ENCODE assay signal across 1 cellular context in genomic region chr6:167559675-167560479, GRCh38.
TF ChIP-seq lines count a peak whose summit lies in the region.

No MANE protein-coding gene starts in this region.

TF ChIP-seq in HepG2, 621 proteins besides CTCF, POLR2A, EP300 and RAD21 (continued from another document and continues in another):
- TF ChIP-seq ATF6 (CRISPR knock-in tag; conservative IDR thresholded peaks at IDR 0.05) (no peak), ZFP91 (CRISPR knock-in tag; IDR thresholded peaks at IDR 0.05; ENCODE audit: borderline replicate concordance) (peak; percentile 64), AGO2 (optimal IDR thresholded peaks at IDR 0.05; ENCODE audit: low read depth, low read length) (no peak), NFE2L2 (IDR thresholded peaks at IDR 0.05; ENCODE audit: low read length) (no peak), ZNF329 (CRISPR knock-in tag; IDR thresholded peaks at IDR 0.05; ENCODE audit: low read depth) (no peak), ZFP41 (CRISPR knock-in tag; IDR thresholded peaks at IDR 0.05; ENCODE audit: borderline replicate concordance) (0 out of 2 replicates have a peak, but pooled peaks have one; percentile 72), ZNF646 (CRISPR knock-in tag; IDR thresholded peaks at IDR 0.05) (no peak), MED1 (CRISPR knock-in tag; IDR thresholded peaks at IDR 0.05) (peak; percentile 89), NKX3-1 (CRISPR knock-in tag; IDR thresholded peaks at IDR 0.05) (no peak; the same call in 1 of the 2 replicates), HES4 (CRISPR knock-in tag; IDR thresholded peaks at IDR 0.05; ENCODE audit: borderline replicate concordance) (no peak), ZNF101 (CRISPR knock-in tag; IDR thresholded peaks at IDR 0.05; ENCODE audit: borderline replicate concordance, low read depth) (peak; percentile 91; the same call in 1 of the 2 replicates), ARID2 (CRISPR knock-in tag; IDR thresholded peaks at IDR 0.05; ENCODE audit: borderline replicate concordance) (no peak), ZBTB43 (CRISPR knock-in tag; conservative IDR thresholded peaks at IDR 0.05) (no peak), PHF21A (CRISPR knock-in tag; IDR thresholded peaks at IDR 0.05) (peak; percentile 46; the same call in 1 of the 2 replicates), KDM2A (CRISPR knock-in tag; IDR thresholded peaks at IDR 0.05; ENCODE audit: borderline replicate concordance, low read depth) (peak; percentile 81), MNT (IDR thresholded peaks at IDR 0.05) (no peak), CREM (IDR thresholded peaks at IDR 0.05) (no peak), CREM (CRISPR knock-in tag; IDR thresholded peaks at IDR 0.05) (no peak), ZNF562 (CRISPR knock-in tag; IDR thresholded peaks at IDR 0.05; ENCODE audit: borderline replicate concordance) (no peak), LBX2 (CRISPR knock-in tag; IDR thresholded peaks at IDR 0.05; ENCODE audit: borderline replicate concordance) (no peak), ZNF512B (CRISPR knock-in tag; IDR thresholded peaks at IDR 0.05; ENCODE audit: borderline replicate concordance) (no peak), SYNCRIP (IDR thresholded peaks at IDR 0.05; ENCODE audit: insufficient read depth, low read depth, low read length) (no peak), KLF11 (CRISPR knock-in tag; IDR thresholded peaks at IDR 0.05) (0 out of 2 replicates have a peak, but pooled peaks have one; percentile 63), EHMT2 (IDR thresholded peaks at IDR 0.05; ENCODE audit: borderline replicate concordance, low read depth, low read length) (peak; percentile 60; the same call in 1 of the 2 replicates), RBFOX2 (IDR thresholded peaks at IDR 0.05; ENCODE audit: low read depth, low read length) (peak; percentile 76), ZBTB26 (CRISPR knock-in tag; IDR thresholded peaks at IDR 0.05; ENCODE audit: borderline replicate concordance) (peak; percentile 91), TOPORS (CRISPR knock-in tag; IDR thresholded peaks at IDR 0.05) (peak; percentile 75; the same call in 1 of the 2 replicates), ZNF414 (CRISPR knock-in tag; IDR thresholded peaks at IDR 0.05) (no peak; the same call in 1 of the 2 replicates), NONO (IDR thresholded peaks at IDR 0.05) (no peak), NONO (CRISPR knock-in tag; conservative IDR thresholded peaks at IDR 0.05) (peak; percentile 77), ZNF563 (CRISPR knock-in tag; IDR thresholded peaks at IDR 0.05) (no peak), ATM (IDR thresholded peaks at IDR 0.05; ENCODE audit: borderline replicate concordance) (no peak), JUN (CRISPR knock-in tag; IDR thresholded peaks at IDR 0.05) (no peak), PRDM4 (CRISPR knock-in tag; IDR thresholded peaks at IDR 0.05; ENCODE audit: borderline replicate concordance) (no peak), RXRA (CRISPR knock-in tag; IDR thresholded peaks at IDR 0.05) (peak; percentile 79), ZNF205 (CRISPR knock-in tag; IDR thresholded peaks at IDR 0.05) (no peak), BRCA1 (CRISPR knock-in tag; IDR thresholded peaks at IDR 0.05) (no peak), ZNF546 (CRISPR knock-in tag; conservative IDR thresholded peaks at IDR 0.05) (0 out of 2 replicates have a peak, but pooled peaks have one; percentile 54), CC2D1A (CRISPR knock-in tag; IDR thresholded peaks at IDR 0.05) (no peak), ZBTB20 (CRISPR knock-in tag; IDR thresholded peaks at IDR 0.05; ENCODE audit: borderline replicate concordance, low read depth) (no peak; the same call in 1 of the 2 replicates)
